Comparison of ENCODE assay signal across 1 cellular context in the genomic region with DNA sequence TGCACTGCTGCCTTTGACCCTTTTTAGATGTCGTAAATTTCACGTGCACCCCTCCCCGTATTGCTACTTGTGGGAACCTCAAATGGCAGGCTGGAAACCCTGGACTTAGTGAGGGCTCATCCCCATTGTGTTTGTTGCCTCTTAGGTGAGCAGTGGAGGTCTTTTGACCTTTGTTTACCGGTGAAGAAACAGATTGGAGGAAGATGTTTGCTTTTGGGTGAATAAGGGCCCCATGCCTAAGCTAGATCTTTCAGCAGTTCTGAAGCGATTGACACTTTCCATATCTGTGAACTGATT.
TF ChIP-seq lines count a peak whose summit lies in the region.

No MANE protein-coding gene starts in this region.

TF ChIP-seq in K562, 482 proteins besides CTCF, POLR2A, EP300 and RAD21:
- TF ChIP-seq SMARCE1 (IDR thresholded peaks at IDR 0.05): 0 out of 2 replicates have a peak, but pooled peaks have one; percentile 51
- no peak for TF ChIP-seq ZNF134 (CRISPR knock-in tag; conservative IDR thresholded peaks at IDR 0.05)
- no peak for TF ChIP-seq ZNF347 (CRISPR knock-in tag; IDR thresholded peaks at IDR 0.05; ENCODE audit: low read depth)
- TF ChIP-seq TOE1 (IDR thresholded peaks at IDR 0.05; ENCODE audit: borderline replicate concordance): peak; percentile 51; the same call in 1 of the 2 replicates
- TF ChIP-seq TOE1 (CRISPR knock-in tag; IDR thresholded peaks at IDR 0.05; ENCODE audit: borderline replicate concordance, low read depth): no peak
- 0 out of 2 replicates have a peak, but pooled peaks have one; percentile 26 for TF ChIP-seq HES1 (IDR thresholded peaks at IDR 0.05; ENCODE audit: low read depth)
- 0 out of 2 replicates have a peak, but pooled peaks have one; percentile 8 for TF ChIP-seq GABPA (tag; conservative IDR thresholded peaks at IDR 0.05; ENCODE audit: low read depth)
- TF ChIP-seq BHLHE40 (IDR thresholded peaks at IDR 0.05; ENCODE audit: low read length): peak; percentile 31; the same call in 1 of the 2 replicates
- TF ChIP-seq, protein P1, sequence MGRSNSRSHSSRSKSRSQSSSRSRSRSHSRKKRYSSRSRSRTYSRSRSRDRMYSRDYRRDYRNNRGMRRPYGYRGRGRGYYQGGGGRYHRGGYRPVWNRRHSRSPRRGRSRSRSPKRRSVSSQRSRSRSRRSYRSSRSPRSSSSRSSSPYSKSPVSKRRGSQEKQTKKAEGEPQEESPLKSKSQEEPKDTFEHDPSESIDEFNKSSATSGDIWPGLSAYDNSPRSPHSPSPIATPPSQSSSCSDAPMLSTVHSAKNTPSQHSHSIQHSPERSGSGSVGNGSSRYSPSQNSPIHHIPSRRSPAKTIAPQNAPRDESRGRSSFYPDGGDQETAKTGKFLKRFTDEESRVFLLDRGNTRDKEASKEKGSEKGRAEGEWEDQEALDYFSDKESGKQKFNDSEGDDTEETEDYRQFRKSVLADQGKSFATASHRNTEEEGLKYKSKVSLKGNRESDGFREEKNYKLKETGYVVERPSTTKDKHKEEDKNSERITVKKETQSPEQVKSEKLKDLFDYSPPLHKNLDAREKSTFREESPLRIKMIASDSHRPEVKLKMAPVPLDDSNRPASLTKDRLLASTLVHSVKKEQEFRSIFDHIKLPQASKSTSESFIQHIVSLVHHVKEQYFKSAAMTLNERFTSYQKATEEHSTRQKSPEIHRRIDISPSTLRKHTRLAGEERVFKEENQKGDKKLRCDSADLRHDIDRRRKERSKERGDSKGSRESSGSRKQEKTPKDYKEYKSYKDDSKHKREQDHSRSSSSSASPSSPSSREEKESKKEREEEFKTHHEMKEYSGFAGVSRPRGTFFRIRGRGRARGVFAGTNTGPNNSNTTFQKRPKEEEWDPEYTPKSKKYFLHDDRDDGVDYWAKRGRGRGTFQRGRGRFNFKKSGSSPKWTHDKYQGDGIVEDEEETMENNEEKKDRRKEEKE (IDR thresholded peaks at IDR 0.05; ENCODE audit: borderline replicate concordance in 1 of 2, control insufficient read depth in 1 of 2, low read depth in 2 of 2, low read length in 1 of 2): 0 out of 4 replicates have a peak, but pooled peaks of 1 of the 2 experiments have one; percentile 76
- TF ChIP-seq NONO (IDR thresholded peaks at IDR 0.05; ENCODE audit: low read depth in 2 of 2, low read length in 1 of 2): peak in 1 of 2 experiments; percentile 97; a peak in 1 of 4 replicates
- TF ChIP-seq ZNF586 (CRISPR knock-in tag; conservative IDR thresholded peaks at IDR 0.05): no peak
- peak; percentile 63; the same call in 1 of the 2 replicates for TF ChIP-seq TCF7L2 (IDR thresholded peaks at IDR 0.05; ENCODE audit: low read depth, low read length)
- 0 out of 2 replicates have a peak, but pooled peaks have one; percentile 6 for TF ChIP-seq CTBP1 (IDR thresholded peaks at IDR 0.05; ENCODE audit: borderline replicate concordance)
- no peak for TF ChIP-seq ZNF175 (CRISPR knock-in tag; IDR thresholded peaks at IDR 0.05; ENCODE audit: low read depth)
- TF ChIP-seq, protein P2, sequence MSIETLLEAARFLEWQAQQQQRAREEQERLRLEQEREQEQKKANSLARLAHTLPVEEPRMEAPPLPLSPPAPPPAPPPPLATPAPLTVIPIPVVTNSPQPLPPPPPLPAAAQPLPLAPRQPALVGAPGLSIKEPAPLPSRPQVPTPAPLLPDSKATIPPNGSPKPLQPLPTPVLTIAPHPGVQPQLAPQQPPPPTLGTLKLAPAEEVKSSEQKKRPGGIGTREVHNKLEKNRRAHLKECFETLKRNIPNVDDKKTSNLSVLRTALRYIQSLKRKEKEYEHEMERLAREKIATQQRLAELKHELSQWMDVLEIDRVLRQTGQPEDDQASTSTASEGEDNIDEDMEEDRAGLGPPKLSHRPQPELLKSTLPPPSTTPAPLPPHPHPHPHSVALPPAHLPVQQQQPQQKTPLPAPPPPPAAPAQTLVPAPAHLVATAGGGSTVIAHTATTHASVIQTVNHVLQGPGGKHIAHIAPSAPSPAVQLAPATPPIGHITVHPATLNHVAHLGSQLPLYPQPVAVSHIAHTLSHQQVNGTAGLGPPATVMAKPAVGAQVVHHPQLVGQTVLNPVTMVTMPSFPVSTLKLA (conservative IDR thresholded peaks at IDR 0.05): peak in 1 of 2 experiments; percentile 32; a peak in 1 of 4 replicates
- peak; percentile 21 for TF ChIP-seq SMARCC2 (IDR thresholded peaks at IDR 0.05; ENCODE audit: low read depth)
